ENCODE assay signal across 8 cellular contexts in the genomic region with DNA sequence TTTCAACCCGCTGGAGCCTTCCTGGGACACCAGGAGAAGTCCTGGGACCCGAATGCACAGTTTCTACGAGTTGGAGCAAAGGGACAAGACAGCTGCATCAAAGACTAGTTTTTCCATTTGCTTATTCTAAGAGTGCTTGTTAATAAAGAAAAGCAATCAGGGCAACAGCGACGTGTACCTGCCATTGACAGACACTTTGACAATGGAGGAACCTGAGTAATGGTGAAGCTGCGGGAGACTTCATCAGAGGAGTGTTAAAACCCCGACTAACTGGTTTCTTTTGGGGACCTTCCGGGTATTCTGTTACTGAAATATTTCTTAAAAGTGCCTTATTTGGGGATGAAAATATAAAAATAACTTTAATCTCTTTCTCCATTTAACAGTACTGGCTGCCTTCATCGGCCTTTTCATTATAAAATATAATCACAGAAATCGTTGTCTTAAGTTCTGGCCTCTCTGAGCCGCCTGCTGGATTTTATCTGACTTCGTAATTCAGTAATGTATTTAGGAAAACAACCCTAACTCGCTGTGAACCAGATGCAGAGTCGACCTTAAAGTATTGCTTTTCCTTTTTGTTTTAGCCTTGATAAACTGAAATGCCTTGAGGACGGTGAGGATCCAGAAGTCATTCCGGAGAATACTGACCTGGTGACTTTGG. TPM values are rescaled to one million over a fixed set of nuclear protein-coding genes. Genes with fewer than 3 reads are reported as not detected.
A peak's percentile ranks its signal among the peaks of the same experiment; 100 is the strongest.
DNase-seq lines count a peak whose midpoint lies in the region; FAIRE-seq and TF ChIP-seq lines count a peak whose summit lies in the region.

No MANE protein-coding gene starts in this region.

- DNase-seq in KBM-7: peak; percentile 37
- no peak for DNase-seq in activated T-helper 1 cell treated with anti-CD3 and anti-CD28 coated beads, Interleukin-12 subunit alpha, Interleukin-12 subunit beta, Interleukin-2, Interleukin-4 antibody, amounts not matched to agents 30 ng/mL and 10 ng/mL and 1 ng/mL, durations not matched to agents 14 hours and 24 hours and 36 hours (ENCODE audit: low spot score)
- peak; percentile 22 for DNase-seq in small intestine
- no peak for DNase-seq in superior temporal gyrus (ENCODE audit: extremely low spot score)
- DNase-seq in GM19238 (ENCODE audit: insufficient read length, low spot score): no peak
- no peak for DNase-seq in NOMO-1 treated with DMSO at 0.1 percent for 48 hours (lab: John Stamatoyannopoulos, UW; ENCODE audit: unreplicated experiment)

- peaks cover 3% of the 10 kb centered on the region for H3K27me3 Mint-ChIP-seq in activated T-helper 1 cell treated with anti-CD3 and anti-CD28 coated beads, Interleukin-12 subunit alpha, Interleukin-12 subunit beta, Interleukin-2, Interleukin-4 antibody, amounts not matched to agents 30 ng/mL and 10 ng/mL and 1 ng/mL, durations not matched to agents 14 hours and 24 hours and 36 hours (ENCODE audit: insufficient read depth)

- peaks cover 42% of the 10 kb centered on the region for H3K36me3 ChIP-seq in DOHH2 (ENCODE audit: control insufficient read depth, low read length)
- peaks cover 0 to 2% of the 10 kb centered on the region in 2 donors for H3K36me3 ChIP-seq in small intestine (ENCODE audit: control insufficient read depth in 2 of 2, insufficient read depth in 2 of 2, low read length in 2 of 2)

- peaks cover 26% of the 10 kb centered on the region for H3K36me3 Mint-ChIP-seq in activated T-helper 1 cell treated with anti-CD3 and anti-CD28 coated beads, Interleukin-12 subunit alpha, Interleukin-12 subunit beta, Interleukin-2, Interleukin-4 antibody, amounts not matched to agents 30 ng/mL and 10 ng/mL and 1 ng/mL, durations not matched to agents 14 hours and 24 hours and 36 hours (ENCODE audit: low read depth)

- H3K9me3 Mint-ChIP-seq in activated T-helper 1 cell treated with anti-CD3 and anti-CD28 coated beads, Interleukin-12 subunit alpha, Interleukin-12 subunit beta, Interleukin-2, Interleukin-4 antibody, amounts not matched to agents 30 ng/mL and 10 ng/mL and 1 ng/mL, durations not matched to agents 14 hours and 24 hours and 36 hours: no peaks in the 10 kb centered on the region

- peak overlapping the region; percentile 92 for H3K27ac Mint-ChIP-seq in activated T-helper 1 cell treated with anti-CD3 and anti-CD28 coated beads, Interleukin-12 subunit alpha, Interleukin-12 subunit beta, Interleukin-2, Interleukin-4 antibody, amounts not matched to agents 30 ng/mL and 10 ng/mL and 1 ng/mL, durations not matched to agents 14 hours and 24 hours and 36 hours

- H3K4me1 ChIP-seq in DOHH2 (ENCODE audit: control insufficient read depth, low read length) (peaks cover 38% of the 10 kb centered on the region), small intestine (ENCODE audit: control insufficient read depth in 2 of 2, insufficient read depth in 1 of 2, low read depth in 1 of 2, low read length in 1 of 2) (peaks cover 4 to 6% of the 10 kb centered on the region in 2 donors)

- H3K4me3 Mint-ChIP-seq in activated T-helper 1 cell treated with anti-CD3 and anti-CD28 coated beads, Interleukin-12 subunit alpha, Interleukin-12 subunit beta, Interleukin-2, Interleukin-4 antibody, amounts not matched to agents 30 ng/mL and 10 ng/mL and 1 ng/mL, durations not matched to agents 14 hours and 24 hours and 36 hours: peak overlapping the region; percentile 96

- H3K4me3 ChIP-seq in DOHH2 (ENCODE audit: low read length) (peak overlapping the region; percentile 90), iPS-11a (ENCODE audit: low read depth, low read length) (peak overlapping the region; percentile 91), small intestine (ENCODE audit: low read depth in 1 of 2, low read length in 2 of 2) (peak overlapping the region; percentile 92 to 96)

- H3K27ac ChIP-seq in DOHH2 (ENCODE audit: low read depth, low read length) (peak overlapping the region; percentile 35), small intestine (ENCODE audit: low read depth in 1 of 2, low read length in 1 of 2) (peak overlapping the region; percentile 63 to 98)

- no peak for FAIRE-seq in small intestine (lab: Jason Lieb, UNC)

- no peak for TF ChIP-seq CTCF in DOHH2 (IDR thresholded peaks at IDR 0.05; ENCODE audit: low read depth, low read length, poor library complexity, severe bottlenecking)

- H3F3A ChIP-seq in DOHH2 (ENCODE audit: control insufficient read depth, insufficient read depth): no peaks in the 10 kb centered on the region

- H3K9me3 ChIP-seq in DOHH2 (ENCODE audit: control insufficient read depth, insufficient read depth, low read length) (no peaks in the 10 kb centered on the region), small intestine (ENCODE audit: control insufficient read depth, low read depth) (no peaks in the 10 kb centered on the region)

- H3K79me2 ChIP-seq in DOHH2 (ENCODE audit: control insufficient read depth, low read length): peaks cover 57% of the 10 kb centered on the region

- in situ Hi-C loops in KBM-7 (cut with MboI; ENCODE audit: low pct_unique_long_range_greater_than_20kb, low sequenced_read_pairs): loop anchor here (25.0 kb wide), 1 partner anchor 136 kb away; no protein-coding TSS in a partner anchor

- H3K27me3 ChIP-seq in DOHH2 (ENCODE audit: control insufficient read depth, low read length) (no peaks in the 10 kb centered on the region), small intestine (ENCODE audit: control insufficient read depth in 2 of 2, insufficient read depth in 2 of 2, low read length in 2 of 2) (no peaks in the 10 kb centered on the region)

- intact Hi-C loops in activated T-helper 1 cell treated with anti-CD3 and anti-CD28 coated beads, Interleukin-12 subunit alpha, Interleukin-12 subunit beta, Interleukin-2, Interleukin-4 antibody, amounts not matched to agents 30 ng/mL and 10 ng/mL and 1 ng/mL, durations not matched to agents 14 hours and 24 hours and 36 hours (cut with micrococcal nuclease): loop anchor here (1.0 to 10.0 kb wide), 7 partner anchors 67 to 466 kb away; no protein-coding TSS in a partner anchor

- H4K20me1 ChIP-seq in DOHH2 (ENCODE audit: control insufficient read depth, insufficient read depth, low read depth, low read length): no peaks in the 10 kb centered on the region

- H3K4me2 ChIP-seq in DOHH2 (ENCODE audit: low read length): peak overlapping the region; percentile 70

- WGBS in small intestine, 3 donors: 2 to 4% (median 2%) methylated on average over 16 of the region's 16 CpGs

- no peaks in the 10 kb centered on the region for H3K9me2 ChIP-seq in DOHH2 (replicated peaks; ENCODE audit: control insufficient read depth, low read length)

- peaks cover 51% of the 10 kb centered on the region for H3K4me1 Mint-ChIP-seq in activated T-helper 1 cell treated with anti-CD3 and anti-CD28 coated beads, Interleukin-12 subunit alpha, Interleukin-12 subunit beta, Interleukin-2, Interleukin-4 antibody, amounts not matched to agents 30 ng/mL and 10 ng/mL and 1 ng/mL, durations not matched to agents 14 hours and 24 hours and 36 hours (ENCODE audit: low read depth)

RNA-seq across cellular contexts. Expression of gene SNAPC3, which starts 0.8 kb away (rescaled TPM):
- 27.1 and 30.5 TPM in 2 replicates for total RNA-seq in activated T-helper 1 cell treated with anti-CD3 and anti-CD28 coated beads, Interleukin-12 subunit alpha, Interleukin-12 subunit beta, Interleukin-2, Interleukin-4 antibody, amounts not matched to agents 30 ng/mL and 10 ng/mL and 1 ng/mL, durations not matched to agents 14 hours and 24 hours and 36 hours
- polyA plus RNA-seq in small intestine: 10 to 100 TPM in 2 of 3 donors, 1 to 10 TPM in 1; 7.6 to 14.1 (median 13.3) TPM

Comparison
In these comparisons a context has a peak if more than half of its experiments do, and no peak if none do; other contexts are left out.
1. DNase-seq: peak in KBM-7 (single experiment) and small intestine (single experiment); none in activated T-helper 1 cell treated with anti-CD3 and anti-CD28 coated beads, Interleukin-12 subunit alpha, Interleukin-12 subunit beta, Interleukin-2, Interleukin-4 antibody, amounts not matched to agents 30 ng/mL and 10 ng/mL and 1 ng/mL, durations not matched to agents 14 hours and 24 hours and 36 hours (single experiment), superior temporal gyrus (single experiment), GM19238 (single experiment) and NOMO-1 treated with DMSO at 0.1 percent for 48 hours (single experiment).
2. Peak in every context shown above with its lines, with median percentiles within 50 percentile points of each other: H3K4me3 ChIP-seq.